Comparison of ENCODE assay signal across 11 cellular contexts in genomic region chr11:76805206-76805913, GRCh38. TPM values are rescaled to one million over a fixed set of nuclear protein-coding genes. Genes with fewer than 3 reads are reported as not detected.
A peak's percentile ranks its signal among the peaks of the same experiment; 100 is the strongest.
DNase-seq lines count a peak whose midpoint lies in the region; ATAC-seq and TF ChIP-seq lines count a peak whose summit lies in the region.
"Had no signal": no experiment of that assay in that cellular context is flagged by ENCODE, and none has a peak within 500 bp of the region (broad histone marks: within the 10 kb centered on the region; RNA-seq: fewer than 3 reads in every experiment).

No MANE protein-coding gene starts in this region.

- no peak overlapping the region; the same call in 1 of the 2 replicates for H3K9ac ChIP-seq in IMR-90 (ENCODE audit: low read depth, low read length)

- TF ChIP-seq EP300 in tibial nerve (IDR thresholded peaks at IDR 0.05), result no peak

- no peak overlapping the region for H3K4me3 Mint-ChIP-seq in activated naive CD8-positive, alpha-beta T cell treated with anti-CD3 and anti-CD28 coated beads, Interleukin-2, amount 50 U/mL, for 24 hours

- peak; percentile 50 for DNase-seq in A673 (ENCODE audit: low spot score)
- peak; percentile 60 for DNase-seq in IMR-90
- DNase-seq in activated naive CD8-positive, alpha-beta T cell treated with anti-CD3 and anti-CD28 coated beads, Interleukin-2, amount 50 U/mL, for 24 hours, result peak; percentile 36
- DNase-seq in mucosa of gallbladder (ENCODE audit: low spot score), result peak; percentile 12
- no peak for DNase-seq in GM10266 (ENCODE audit: extremely low spot score)
- DNase-seq in NCI-H128 (lab: John Stamatoyannopoulos, UW; ENCODE audit: unreplicated experiment), result no peak
- no peak for DNase-seq in tibial nerve (ENCODE audit: low spot score in 2 of 2)
- DNase-seq in Ammon's horn (ENCODE audit: low spot score), result no peak
- DNase-seq: GOT3, NCI-H1436, ovary had no signal

- no peaks in the 10 kb centered on the region for H3K36me3 Mint-ChIP-seq in activated naive CD8-positive, alpha-beta T cell treated with anti-CD3 and anti-CD28 coated beads, Interleukin-2, amount 50 U/mL, for 24 hours (ENCODE audit: low read depth)

- peak overlapping the region; percentile 15 for H2AK9ac ChIP-seq in IMR-90 (replicated peaks; ENCODE audit: low read depth, low read length, poor library complexity)

- no peak for TF ChIP-seq CTCF in A673 (conservative IDR thresholded peaks at IDR 0.05; ENCODE audit: low read depth, low read length)
- TF ChIP-seq CTCF in IMR-90 (conservative IDR thresholded peaks at IDR 0.05; ENCODE audit: low read depth, low read length), result no peak
- no peak for TF ChIP-seq CTCF in GM10266 (IDR thresholded peaks at IDR 0.05; ENCODE audit: control insufficient read depth, insufficient read depth, low read depth, missing control alignments)
- TF ChIP-seq CTCF in tibial nerve (IDR thresholded peaks at IDR 0.05), result no peak

- H3K9me3 ChIP-seq in A673 (ENCODE audit: low read depth, low read length, poor library complexity, severe bottlenecking), result no peaks in the 10 kb centered on the region
- no peaks in the 10 kb centered on the region for H3K9me3 ChIP-seq in IMR-90 (ENCODE audit: control insufficient read depth, insufficient read depth, low read length)
- no peaks in the 10 kb centered on the region for H3K9me3 ChIP-seq in tibial nerve
- H3K9me3 ChIP-seq: ovary had no signal

- TF ChIP-seq POLR2A in IMR-90 (IDR thresholded peaks at IDR 0.05; ENCODE audit: low read depth, low read length) (no peak), tibial nerve (IDR thresholded peaks at IDR 0.05) (no peak)

- no peaks in the 10 kb centered on the region for H3K9me3 Mint-ChIP-seq in activated naive CD8-positive, alpha-beta T cell treated with anti-CD3 and anti-CD28 coated beads, Interleukin-2, amount 50 U/mL, for 24 hours

- H2BK15ac ChIP-seq in IMR-90 (ENCODE audit: low read depth, low read length), result peak overlapping the region; percentile 2; the same call in 1 of the 3 replicates

- no peak overlapping the region for H2BK5ac ChIP-seq in IMR-90 (ENCODE audit: low read depth, low read length, poor library complexity, severe bottlenecking)

- no peaks in the 10 kb centered on the region for H3K79me1 ChIP-seq in IMR-90 (ENCODE audit: low read depth in 1 of 2, low read length in 2 of 2)

- no peak overlapping the region for H3K56ac ChIP-seq in IMR-90 (ENCODE audit: extremely low read depth, insufficient read depth, low read length)

- H4K8ac ChIP-seq in IMR-90 (ENCODE audit: low read depth in 2 of 2, low read length in 2 of 2), result no peak overlapping the region

- 0 out of 2 replicates have a peak overlapping the region, but pooled peaks have one; percentile 16 for H2BK20ac ChIP-seq in IMR-90 (ENCODE audit: low read depth, low read length)

- POLR2A ChIA-PET in A673 (lab: Charles Lee; ENCODE audit: low non-redundant PET) (no interaction called here), IMR-90 (lab: Charles Lee; ENCODE audit: unreplicated experiment) (no interaction called here)

- dilution Hi-C loops in IMR-90 (cut with HindIII; ENCODE audit: low sequenced_read_pairs, unreplicated experiment), result no loop called here

- H3K27ac ChIP-seq in A673 (ENCODE audit: low read depth, low read length, poor library complexity, severe bottlenecking) (no peak overlapping the region), IMR-90 (ENCODE audit: insufficient read depth, low read length) (no peak overlapping the region), tibial nerve (peak overlapping the region in 1 of 4 donors; percentile 4)
- H3K27ac ChIP-seq: ovary had no signal

- BruUV-seq in A673 (replicated peaks; lab: Mats Ljungman, UMichigan), result no TSS peak
- no TSS peak for BruUV-seq in IMR-90 (replicated peaks; lab: Mats Ljungman, UMichigan)

- peak overlapping the region; percentile 64 for H2AFZ ChIP-seq in IMR-90 (replicated peaks; ENCODE audit: low read length, poor library complexity)

- H3K27me3 Mint-ChIP-seq in activated naive CD8-positive, alpha-beta T cell treated with anti-CD3 and anti-CD28 coated beads, Interleukin-2, amount 50 U/mL, for 24 hours, result peaks cover 32% of the 10 kb centered on the region

- H3K4me1 Mint-ChIP-seq in activated naive CD8-positive, alpha-beta T cell treated with anti-CD3 and anti-CD28 coated beads, Interleukin-2, amount 50 U/mL, for 24 hours, result peaks cover 31% of the 10 kb centered on the region

- TF ChIP-seq RAD21 in IMR-90 (IDR thresholded peaks at IDR 0.05; ENCODE audit: low read length), result no peak

- in situ Hi-C loops in IMR-90 (cut with MboI; ENCODE audit: low sequenced_read_pairs), result no loop called here

- WGBS in IMR-90 (ENCODE audit: extremely low coverage in 2 of 2, insufficient read length in 1 of 2), 2 experiments, result 92% methylated on average over 2 of the region's 8 CpGs; no CpG with 5 or more reads in 1 of the 2 experiments
- WGBS in tibial nerve, 2 donors, result 50 to 54% methylated on average over 8 of the region's 8 CpGs

- H4K91ac ChIP-seq in IMR-90 (ENCODE audit: insufficient read depth, low read depth, low read length), result peak overlapping the region; percentile 26

- H3K4ac ChIP-seq in IMR-90 (ENCODE audit: low read depth, low read length), result peak overlapping the region; percentile 30; the same call in 1 of the 2 replicates

- peak overlapping the region; percentile 3; the same call in 1 of the 2 replicates for H2BK120ac ChIP-seq in IMR-90 (ENCODE audit: low read depth, low read length)

- peaks cover 28% of the 10 kb centered on the region for H3K9me1 ChIP-seq in IMR-90 (ENCODE audit: insufficient read depth, low read length)

- peak overlapping the region; percentile 7; the same call in 1 of the 2 replicates for H4K5ac ChIP-seq in IMR-90 (ENCODE audit: low read depth, low read length)

- no peak overlapping the region for H3K23ac ChIP-seq in IMR-90 (ENCODE audit: low read depth, low read length)

- H2AK5ac ChIP-seq in IMR-90 (ENCODE audit: low read depth, low read length), result peak overlapping the region; percentile 80

- H3K4me1 ChIP-seq in A673 (ENCODE audit: insufficient read depth, low read length, poor library complexity, severe bottlenecking) (peaks cover 12% of the 10 kb centered on the region), IMR-90 (ENCODE audit: control insufficient read depth, insufficient read depth, low read length) (peaks cover 40% of the 10 kb centered on the region), tibial nerve (peaks cover 0 to 60% (median 14%) of the 10 kb centered on the region in 4 donors)

- no peak for ATAC-seq in IMR-90 (ENCODE audit: low read depth)
- peak; percentile 14 for ATAC-seq in activated naive CD8-positive, alpha-beta T cell treated with anti-CD3 and anti-CD28 coated beads, Interleukin-2, amount 50 U/mL, for 24 hours

- no peak overlapping the region for H3K27ac Mint-ChIP-seq in activated naive CD8-positive, alpha-beta T cell treated with anti-CD3 and anti-CD28 coated beads, Interleukin-2, amount 50 U/mL, for 24 hours

- H3K18ac ChIP-seq in IMR-90 (ENCODE audit: low read depth, low read length), result peak overlapping the region; percentile 24; the same call in 1 of the 2 replicates

- peaks cover 10% of the 10 kb centered on the region; the same call in 1 of the 2 replicates for H4K20me1 ChIP-seq in IMR-90 (ENCODE audit: insufficient read depth, low read length)

- H3K14ac ChIP-seq in IMR-90 (replicated peaks; ENCODE audit: low read depth, low read length), result peak overlapping the region; percentile 16

- intact Hi-C loops in A673 (cut with micrococcal nuclease; ENCODE audit: unreplicated experiment), result no loop called here
- intact Hi-C loops in IMR-90 (cut with micrococcal nuclease), result no loop called here

- CTCF ChIA-PET in A673 (lab: Charles Lee), result interaction anchor here (0.6 to 0.8 kb wide), 2 partner anchors 36 to 83 kb away, joined by 3 read pairs; no protein-coding TSS in a partner anchor
- CTCF ChIA-PET in IMR-90 (lab: Yijun Ruan, JAX), result interaction anchor here (0.5 to 3.0 kb wide), 4 partner anchors 60 to 114 kb away, joined by 3 to 9 read pairs (median 7); no protein-coding TSS in a partner anchor

- no peak overlapping the region for H3K4me2 ChIP-seq in IMR-90 (ENCODE audit: low read depth, low read length)

- H3K36me3 ChIP-seq in A673 (ENCODE audit: insufficient read depth, low read length, poor library complexity, severe bottlenecking) (no peaks in the 10 kb centered on the region), IMR-90 (ENCODE audit: control insufficient read depth, insufficient read depth, low read length) (no peaks in the 10 kb centered on the region), tibial nerve (no peaks in the 10 kb centered on the region)
- H3K36me3 ChIP-seq: ovary had no signal

- no peaks in the 10 kb centered on the region for H3K27me3 ChIP-seq in A673 (replicated peaks; ENCODE audit: insufficient read depth, low read depth, low read length, poor library complexity)
- no peaks in the 10 kb centered on the region; the same call in 1 of the 2 replicates for H3K27me3 ChIP-seq in IMR-90 (ENCODE audit: control insufficient read depth, insufficient read depth, low read length)
- no peaks in the 10 kb centered on the region for H3K27me3 ChIP-seq in tibial nerve
- H3K27me3 ChIP-seq: ovary had no signal

- no peak overlapping the region for H3K4me3 ChIP-seq in A673 (ENCODE audit: low read depth, low read length, poor library complexity, severe bottlenecking)
- no peak overlapping the region for H3K4me3 ChIP-seq in IMR-90 (ENCODE audit: insufficient read depth, low read depth, low read length)
- no peak overlapping the region for H3K4me3 ChIP-seq in tibial nerve
- H3K4me3 ChIP-seq: ovary had no signal

TF ChIP-seq in IMR-90, 13 proteins besides CTCF, POLR2A, EP300 and RAD21 (continues in another document):
- TF ChIP-seq MAZ (IDR thresholded peaks at IDR 0.05; ENCODE audit: borderline replicate concordance, low read depth, low read length), result 0 out of 2 replicates have a peak, but pooled peaks have one; percentile 46
- peak; percentile 75 for TF ChIP-seq USF2 (IDR thresholded peaks at IDR 0.05; ENCODE audit: low read depth, low read length)

RNA-seq across cellular contexts. Expression of gene TSKU, which starts 22.2 kb away (rescaled TPM):
- total RNA-seq in A673 (2021) (25.3 and 29.0 TPM in 2 replicates), IMR-90 (2012; rRNA removed) (6.4 and 6.8 TPM in 2 replicates), mucosa of gallbladder (35.8 TPM), tibial nerve (100 to 1,000 TPM; 140 to 385 (median 202) TPM)
- 26.6 and 28.7 TPM in 2 replicates for polyA plus RNA-seq in IMR-90 (2012; rRNA removed)
- polyA plus RNA-seq in IMR-90 (2012; cell fraction: cytosol; rRNA removed), result 13.1 and 43.5 TPM in 2 replicates
- polyA plus RNA-seq in IMR-90 (2012; cell fraction: nucleus; rRNA removed; ENCODE audit: low replicate concordance), result 11.3 and 20.6 TPM in 2 replicates

RNA-seq across cellular contexts. Expression of gene ACER3, which starts 55.4 kb away (rescaled TPM):
- total RNA-seq in A673 (2021), result 30.2 and 31.0 TPM in 2 replicates
- total RNA-seq in IMR-90 (2012; rRNA removed), result 10.0 and 10.3 TPM in 2 replicates
- 3.3 and 3.5 TPM in 2 replicates for polyA plus RNA-seq in IMR-90 (2012; rRNA removed)
- 0.74 and 5.6 TPM in 2 replicates for polyA plus RNA-seq in IMR-90 (2012; cell fraction: cytosol; rRNA removed)
- polyA plus RNA-seq in IMR-90 (2012; cell fraction: nucleus; rRNA removed; ENCODE audit: low replicate concordance), result 2.0 and 5.1 TPM in 2 replicates
- 23.5 TPM for total RNA-seq in mucosa of gallbladder
- total RNA-seq in tibial nerve, result 10 to 100 TPM; 20.5 to 30.6 (median 23.0) TPM

Comparison
In these comparisons a context has a peak if more than half of its experiments do, and no peak if none do; other contexts are left out.
1. DNase-seq: peak in A673 (single experiment), IMR-90 (single experiment), activated naive CD8-positive, alpha-beta T cell treated with anti-CD3 and anti-CD28 coated beads, Interleukin-2, amount 50 U/mL, for 24 hours (single experiment) and mucosa of gallbladder (single experiment); none in GM10266 (single experiment), NCI-H128 (single experiment), tibial nerve (0 of 2) and Ammon's horn (single experiment).